Comparison of ENCODE assay signal across 8 cellular contexts in genomic region chr11:74453373-74453975, GRCh38.
DNase-seq lines count a peak whose midpoint lies in the region; ATAC-seq and TF ChIP-seq lines count a peak whose summit lies in the region.

No MANE protein-coding gene starts in this region.

- H3K27ac ChIP-seq in VCaP, result no peak overlapping the region

- in situ Hi-C loops in T47D (cut with HindIII; ENCODE audit: low pct_unique_long_range_greater_than_20kb, low sequenced_read_pairs), result no loop called here

- ATAC-seq in HG03457 (IDR thresholded peaks at IDR 0.05; ENCODE audit: unreplicated experiment), result no peak

- DNase-seq in activated gamma-delta T cell treated with Interleukin-2 at 50 U/mL for 16 hours (peak; percentile 52), activated gamma-delta T cell (lab: John Stamatoyannopoulos, UW) (no peak), NCI-H2227 (lab: John Stamatoyannopoulos, UW; ENCODE audit: unreplicated experiment) (peak; percentile 68), T47D (ENCODE audit: low read depth in 1 of 2, low spot score in 1 of 2) (peak; percentile 75 to 84), kidney glomerular epithelial cell (lab: John Stamatoyannopoulos, UW) (peak; percentile 17)
- peak; percentile 48 to 58 for DNase-seq in stimulated activated CD4-positive, alpha-beta T cell treated with anti-CD3 and anti-CD28 coated beads, Interleukin-4, amount 100 ng/mL, for 4 hours

- TF ChIP-seq CTCF in VCaP (conservative IDR thresholded peaks at IDR 0.05), result peak; percentile 95
